Comparison of ENCODE assay signal across 21 cellular contexts in the genomic region with DNA sequence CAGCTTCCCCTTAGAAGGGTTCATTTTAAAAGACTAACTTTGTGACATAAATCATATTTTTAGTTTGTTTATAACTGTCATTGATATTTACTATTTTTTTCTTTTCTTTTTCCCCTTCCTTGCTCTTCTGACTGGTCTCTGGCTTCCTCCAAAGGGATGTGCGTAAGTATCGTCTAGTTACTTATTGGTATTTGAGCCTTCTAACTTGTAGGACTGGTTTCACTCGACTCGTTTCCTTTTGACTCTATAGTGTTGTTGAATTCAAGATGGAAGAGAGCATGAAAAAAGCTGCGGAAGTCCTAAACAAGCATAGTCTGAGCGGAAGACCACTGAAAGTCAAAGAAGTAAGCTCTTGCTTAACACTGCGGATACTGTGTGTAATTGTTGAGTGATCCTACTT. TPM values are rescaled to one million over a fixed set of nuclear protein-coding genes. Genes with fewer than 3 reads are reported as not detected.
"Had no signal": no experiment of that assay in that cellular context is flagged by ENCODE, and none has a peak within 500 bp of the region (broad histone marks: within the 10 kb centered on the region; RNA-seq: fewer than 3 reads in every experiment).

No MANE protein-coding gene starts in this region.

- H2AFZ ChIP-seq: neural progenitor cell had no signal

- H3K36me3 ChIP-seq: ovary had no signal

- H3K9ac ChIP-seq: neural progenitor cell had no signal

- H3K27ac ChIP-seq: neural progenitor cell, ovary, sigmoid colon, spleen, thoracic aorta had no signal

- ATAC-seq: stimulated activated naive B cell treated with anti-CD40 and anti-IgM and Interleukin-4, amounts not matched to agents 10 μg/mL and 1 μg/mL and 100 μg/mL, for 72 hours had no signal

- H3K27me3 Mint-ChIP-seq: activated B cell treated with CpG ODN at 0.5 μM for 24 hours; activated CD4-positive, alpha-beta memory T cell treated with anti-CD3 and anti-CD28 coated beads for 36 hours; activated naive CD4-positive, alpha-beta T cell treated with anti-CD3 and anti-CD28 coated beads, Interleukin-2, amount 50 U/mL, for 24 hours; dendritic cell treated with granulocyte-macrophage colony-stimulating factor and Interleukin-4, amounts not matched to agents 40 ng/mL and 50 ng/mL, for 4 days; stimulated activated naive B cell treated with anti-CD40 and anti-IgM and Interleukin-4, amounts not matched to agents 10 μg/mL and 1 μg/mL and 100 μg/mL, for 72 hours had no signal

- H3K4me2 ChIP-seq: neural progenitor cell had no signal

- H3K4me3 Mint-ChIP-seq: activated B cell treated with CpG ODN at 0.5 μM for 24 hours; activated CD4-positive, alpha-beta memory T cell treated with anti-CD3 and anti-CD28 coated beads for 36 hours; activated naive CD4-positive, alpha-beta T cell treated with anti-CD3 and anti-CD28 coated beads, Interleukin-2, amount 50 U/mL, for 24 hours; dendritic cell treated with granulocyte-macrophage colony-stimulating factor and Interleukin-4, amounts not matched to agents 40 ng/mL and 50 ng/mL, for 4 days; neural progenitor cell; stimulated activated naive B cell treated with anti-CD40 and anti-IgM and Interleukin-4, amounts not matched to agents 10 μg/mL and 1 μg/mL and 100 μg/mL, for 72 hours; T-helper 2 cell treated with Interferon-gamma antibody and Interleukin-4, amounts not matched to agents 5 μg/mL and 100 μg/mL, for 36 hours had no signal

- H3K27me3 ChIP-seq: neural progenitor cell, ovary, sigmoid colon, spleen had no signal

- H3K27ac Mint-ChIP-seq: activated B cell treated with CpG ODN at 0.5 μM for 24 hours; activated CD4-positive, alpha-beta memory T cell treated with anti-CD3 and anti-CD28 coated beads for 36 hours; dendritic cell treated with granulocyte-macrophage colony-stimulating factor and Interleukin-4, amounts not matched to agents 40 ng/mL and 50 ng/mL, for 4 days; neural progenitor cell; T-helper 2 cell treated with Interferon-gamma antibody and Interleukin-4, amounts not matched to agents 5 μg/mL and 100 μg/mL, for 36 hours had no signal

- H3K9me3 ChIP-seq: ovary, sigmoid colon, spleen, thoracic aorta had no signal

- H3K4me3 ChIP-seq: lung, neural progenitor cell, ovary, sigmoid colon, spleen, thoracic aorta had no signal

- H3K9me3 Mint-ChIP-seq: activated B cell treated with CpG ODN at 0.5 μM for 24 hours; activated CD4-positive, alpha-beta memory T cell treated with anti-CD3 and anti-CD28 coated beads for 36 hours; activated naive CD4-positive, alpha-beta T cell treated with anti-CD3 and anti-CD28 coated beads, Interleukin-2, amount 50 U/mL, for 24 hours; dendritic cell treated with granulocyte-macrophage colony-stimulating factor and Interleukin-4, amounts not matched to agents 40 ng/mL and 50 ng/mL, for 4 days; neural progenitor cell; stimulated activated naive B cell treated with anti-CD40 and anti-IgM and Interleukin-4, amounts not matched to agents 10 μg/mL and 1 μg/mL and 100 μg/mL, for 72 hours; T-helper 2 cell treated with Interferon-gamma antibody and Interleukin-4, amounts not matched to agents 5 μg/mL and 100 μg/mL, for 36 hours had no signal

- DNase-seq: activated B cell treated with CpG ODN at 0.5 μM for 24 hours; activated CD4-positive, alpha-beta memory T cell treated with anti-CD3 and anti-CD28 coated beads for 36 hours; activated CD4-positive, alpha-beta T cell treated with anti-CD3 and anti-CD28 coated beads for 4 hours; activated effector memory CD4-positive, alpha-beta T cell treated with Interleukin-2 at 50 U/mL for 16 hours; activated T-cell treated with anti-CD3 and anti-CD28 coated beads, Interleukin-2, amount 50 U/mL, for 1 hour; effector memory CD4-positive, alpha-beta T cell; foreskin fibroblast; midbrain; ovary; sigmoid colon; spleen; stimulated activated CD4-positive, alpha-beta T cell treated with anti-CD3 and anti-CD28 coated beads, Interleukin-4, amount 100 ng/mL, for 4 hours; stimulated activated naive B cell treated with anti-CD40 and anti-IgM and Interleukin-4, amounts not matched to agents 10 μg/mL and 1 μg/mL and 100 μg/mL, for 72 hours had no signal

RNA-seq across cellular contexts. Expression of gene PRAM1, which starts 39.1 kb away (rescaled TPM):
- total RNA-seq: glomerular endothelial cell, SK-MEL-5 had no signal
